24 cellular contexts compared by ENCODE assay signal in genomic region chr1:45796946-45797345, GRCh38. TPM values are rescaled to one million over a fixed set of nuclear protein-coding genes. Genes with fewer than 3 reads are reported as not detected.
DNase-seq lines count a peak whose midpoint lies in the region; ATAC-seq, FAIRE-seq and TF ChIP-seq lines count a peak whose summit lies in the region.
"Had no signal": no experiment of that assay in that cellular context is flagged by ENCODE, and none has a peak within 500 bp of the region (broad histone marks: within the 10 kb centered on the region; RNA-seq: fewer than 3 reads in every experiment).

No MANE protein-coding gene starts in this region.

- no peaks in the 10 kb centered on the region for H3K36me3 ChIP-seq in A673 (ENCODE audit: insufficient read depth, low read length, poor library complexity, severe bottlenecking)
- H3K36me3 ChIP-seq in astrocyte (ENCODE audit: insufficient read depth, low read length) = no peaks in the 10 kb centered on the region
- H3K36me3 ChIP-seq in neuronal stem cell (replicated peaks in 1 of 2; ENCODE audit: control insufficient read depth in 2 of 2, insufficient read depth in 2 of 2, low read length in 2 of 2) = no peaks in the 10 kb centered on the region
- no peaks in the 10 kb centered on the region for H3K36me3 ChIP-seq in trophoblast cell (ENCODE audit: control insufficient read depth in 1 of 2, insufficient read depth in 2 of 2, low read length in 2 of 2)
- H3K36me3 ChIP-seq: BLaER1 treated with 17β-estradiol and CSF1 and Interleukin-3, amounts not matched to agents 10 nM and 100 nM; SJSA1 had no signal

- H3K27me3 ChIP-seq in A673 (replicated peaks; ENCODE audit: insufficient read depth, low read depth, low read length, poor library complexity) (no peaks in the 10 kb centered on the region), astrocyte (ENCODE audit: insufficient read depth, low read length) (no peaks in the 10 kb centered on the region), neuronal stem cell (ENCODE audit: control insufficient read depth in 3 of 3, insufficient read depth in 3 of 3, low read depth in 1 of 3, low read length in 3 of 3) (peaks cover 0 to 3% (median 0%) of the 10 kb centered on the region in 3 experiments), trophoblast cell (ENCODE audit: insufficient read depth, low read length) (no peaks in the 10 kb centered on the region)
- H3K27me3 ChIP-seq: BLaER1 treated with 17β-estradiol and CSF1 and Interleukin-3, amounts not matched to agents 10 nM and 100 nM; SJSA1 had no signal

- H3K4me1 ChIP-seq in A673 (ENCODE audit: insufficient read depth, low read length, poor library complexity, severe bottlenecking) (peaks cover 16% of the 10 kb centered on the region), astrocyte (ENCODE audit: insufficient read depth, low read length) (no peaks in the 10 kb centered on the region), neuronal stem cell (ENCODE audit: control insufficient read depth in 2 of 2, insufficient read depth in 1 of 2, low read depth in 1 of 2, low read length in 2 of 2) (peaks cover 0 to 3% of the 10 kb centered on the region in 2 donors), trophoblast cell (ENCODE audit: control insufficient read depth in 1 of 2, insufficient read depth in 2 of 2, low read length in 2 of 2) (no peaks in the 10 kb centered on the region)
- H3K4me1 ChIP-seq: Caco-2, SJSA1 had no signal

- peak; percentile 72 for DNase-seq in A673 (ENCODE audit: low spot score)
- DNase-seq in NCI-H524 (lab: John Stamatoyannopoulos, UW) = peak; percentile 84 to 94
- DNase-seq in astrocyte (ENCODE audit: low read depth) = no peak
- DNase-seq in neuronal stem cell (ENCODE audit: low spot score) = peak; percentile 38
- no peak for DNase-seq in trophoblast cell
- DNase-seq in DMS53 treated with DMSO at 0.1 percent for 48 hours (lab: John Stamatoyannopoulos, UW; ENCODE audit: unreplicated experiment) = no peak
- DNase-seq: Caco-2; CD4-positive, alpha-beta memory T cell; DMS153; GDM1; HCEC 1CT; KG1; NCI-H1105; NCI-H146; NCI-H2029; NCI-H2227 treated with DMSO at 0.1 percent for 48 hours; NCI-H510A had no signal

- no peak overlapping the region for H2BK15ac ChIP-seq in neuronal stem cell (ENCODE audit: low read length)

- POLR2A ChIA-PET in A673 (lab: Charles Lee; ENCODE audit: low non-redundant PET) = no interaction called here

- intact Hi-C loops in A673 (cut with micrococcal nuclease; ENCODE audit: unreplicated experiment) = no loop called here

- H3K79me2 ChIP-seq in astrocyte (ENCODE audit: insufficient read depth, low read length) = no peaks in the 10 kb centered on the region
- no peaks in the 10 kb centered on the region for H3K79me2 ChIP-seq in trophoblast cell (ENCODE audit: control insufficient read depth, insufficient read depth, low read length, poor library complexity)

- H2BK5ac ChIP-seq in neuronal stem cell (ENCODE audit: low read length) = no peak overlapping the region
- no peak overlapping the region for H2BK5ac ChIP-seq in trophoblast cell (ENCODE audit: low read depth, low read length, poor library complexity)

- no peaks in the 10 kb centered on the region for H3K79me1 ChIP-seq in neuronal stem cell (ENCODE audit: low read depth, low read length)
- no peaks in the 10 kb centered on the region for H3K79me1 ChIP-seq in trophoblast cell (ENCODE audit: low read length)

- WGBS in neuronal stem cell (ENCODE audit: extremely low coverage in 2 of 2, insufficient read length in 2 of 2, insufficient replicate concordance in 1 of 2), 2 donors = no CpG with 5 or more reads among the region's 9 CpGs
- WGBS in trophoblast cell (ENCODE audit: extremely low coverage, insufficient coverage, insufficient read length) = no CpG with 5 or more reads among the region's 9 CpGs

- H3K9me3 ChIP-seq in A673 (ENCODE audit: low read depth, low read length, poor library complexity, severe bottlenecking) (no peaks in the 10 kb centered on the region), astrocyte (ENCODE audit: insufficient read depth, low read depth, low read length) (no peaks in the 10 kb centered on the region), neuronal stem cell (replicated peaks in 1 of 2; ENCODE audit: control insufficient read depth in 2 of 2, insufficient read depth in 1 of 2, low read depth in 1 of 2, low read length in 2 of 2) (no peaks in the 10 kb centered on the region), trophoblast cell (ENCODE audit: insufficient read depth, low read depth, low read length) (peaks cover 2% of the 10 kb centered on the region)
- H3K9me3 ChIP-seq: BLaER1 treated with 17β-estradiol and CSF1 and Interleukin-3, amounts not matched to agents 10 nM and 100 nM; Caco-2; SJSA1 had no signal

- H4K91ac ChIP-seq in neuronal stem cell (ENCODE audit: low read depth, low read length, poor library complexity) (no peak overlapping the region), trophoblast cell (ENCODE audit: low read depth, low read length) (no peak overlapping the region)

- H2BK120ac ChIP-seq in neuronal stem cell (ENCODE audit: low read depth, low read length) (no peak overlapping the region), trophoblast cell (ENCODE audit: insufficient read depth, low read length, poor library complexity) (no peak overlapping the region)

- TF ChIP-seq CTCF in A673 (conservative IDR thresholded peaks at IDR 0.05; ENCODE audit: low read depth, low read length) = no peak
- no peak for TF ChIP-seq CTCF in astrocyte (IDR thresholded peaks at IDR 0.05; ENCODE audit: insufficient read depth, low read depth, low read length)

- H3K18ac ChIP-seq in neuronal stem cell (ENCODE audit: low read length) (no peak overlapping the region), trophoblast cell (ENCODE audit: low read length) (no peak overlapping the region)

- H3K27ac Mint-ChIP-seq in astrocyte (ENCODE audit: unreplicated experiment) = peak overlapping the region; percentile 12
- H3K27ac Mint-ChIP-seq: CD4-positive, alpha-beta memory T cell had no signal

- H3K14ac ChIP-seq in neuronal stem cell (ENCODE audit: low read length) (no peak overlapping the region), trophoblast cell (ENCODE audit: low read length) (no peak overlapping the region)

- H2BK12ac ChIP-seq in neuronal stem cell (ENCODE audit: low read length) = no peak overlapping the region
- H2BK12ac ChIP-seq in trophoblast cell (ENCODE audit: low read length) = no peak overlapping the region

- peaks cover 3% of the 10 kb centered on the region for H3K9me3 Mint-ChIP-seq in astrocyte (ENCODE audit: unreplicated experiment)

- no peak overlapping the region for H4K8ac ChIP-seq in neuronal stem cell (ENCODE audit: low read depth, low read length)
- H4K8ac ChIP-seq in trophoblast cell (ENCODE audit: low read depth, low read length) = no peak overlapping the region

- no peaks in the 10 kb centered on the region for H3K36me3 Mint-ChIP-seq in astrocyte (ENCODE audit: low read depth, unreplicated experiment)
- H3K36me3 Mint-ChIP-seq: CD4-positive, alpha-beta memory T cell had no signal

- H2AFZ ChIP-seq in astrocyte (ENCODE audit: low read depth, low read length) (no peak overlapping the region), neuronal stem cell (ENCODE audit: low read length) (peak overlapping the region; percentile 73), trophoblast cell (ENCODE audit: insufficient read depth, low read length, poor library complexity) (no peak overlapping the region)

- H2AK5ac ChIP-seq in neuronal stem cell (ENCODE audit: low read depth, low read length) = no peak overlapping the region
- H2AK5ac ChIP-seq in trophoblast cell (ENCODE audit: low read length) = no peak overlapping the region

- H3K4me3 ChIP-seq in A673 (ENCODE audit: low read depth, low read length, poor library complexity, severe bottlenecking) (no peak overlapping the region), astrocyte (ENCODE audit: insufficient read depth, low read depth, low read length) (no peak overlapping the region), neuronal stem cell (ENCODE audit: low read length in 2 of 2) (no peak overlapping the region), trophoblast cell (ENCODE audit: low read depth, low read length) (no peak overlapping the region)
- H3K4me3 ChIP-seq: BLaER1 treated with 17β-estradiol and CSF1 and Interleukin-3, amounts not matched to agents 10 nM and 100 nM; SJSA1 had no signal

- no peak for FAIRE-seq in astrocyte (lab: Jason Lieb, UNC)
- FAIRE-seq: HTR-8/SVneo had no signal

- H3K4me1 Mint-ChIP-seq in astrocyte (ENCODE audit: low read depth, unreplicated experiment) = peaks cover 1% of the 10 kb centered on the region

- H3K23ac ChIP-seq in neuronal stem cell (ENCODE audit: low read depth, low read length, poor library complexity) (no peak overlapping the region), trophoblast cell (ENCODE audit: low read length) (no peak overlapping the region)

- peaks cover 11% of the 10 kb centered on the region for H3K27me3 Mint-ChIP-seq in astrocyte (ENCODE audit: low read depth, unreplicated experiment)

- ATAC-seq in GM21576 (IDR thresholded peaks at IDR 0.05; ENCODE audit: unreplicated experiment) = no peak
- ATAC-seq in GM18868 (IDR thresholded peaks at IDR 0.05; ENCODE audit: unreplicated experiment) = no peak
- ATAC-seq: Right ventricle myocardium inferior had no signal

- H3K4ac ChIP-seq in neuronal stem cell (ENCODE audit: low read length) (no peak overlapping the region), trophoblast cell (ENCODE audit: low read depth, low read length) (no peak overlapping the region)

- no peaks in the 10 kb centered on the region for H4K20me1 ChIP-seq in astrocyte (ENCODE audit: insufficient read depth, low read length)
- H4K20me1 ChIP-seq: BLaER1 treated with 17β-estradiol and CSF1 and Interleukin-3, amounts not matched to agents 10 nM and 100 nM had no signal

- no TSS peak for BruUV-seq in A673 (replicated peaks; lab: Mats Ljungman, UMichigan)

- CTCF ChIA-PET in A673 (lab: Charles Lee) = no interaction called here

- no peak overlapping the region for H4K12ac ChIP-seq in trophoblast cell (ENCODE audit: low read depth, low read length)

- H3K4me2 ChIP-seq in astrocyte (ENCODE audit: low read length) (no peak overlapping the region), neuronal stem cell (ENCODE audit: insufficient read depth, low read length, poor library complexity, severe bottlenecking) (no peak overlapping the region), trophoblast cell (ENCODE audit: low read length) (no peak overlapping the region)
- H3K4me2 ChIP-seq: BLaER1 treated with 17β-estradiol and CSF1 and Interleukin-3, amounts not matched to agents 10 nM and 100 nM had no signal

- no peak overlapping the region for H3K4me3 Mint-ChIP-seq in astrocyte (ENCODE audit: unreplicated experiment)
- H3K4me3 Mint-ChIP-seq: CD4-positive, alpha-beta memory T cell had no signal

- H3K9ac ChIP-seq in astrocyte (ENCODE audit: low read length) (no peak overlapping the region), neuronal stem cell (ENCODE audit: low read depth, low read length, poor library complexity) (no peak overlapping the region), trophoblast cell (ENCODE audit: low read length) (no peak overlapping the region)
- H3K9ac ChIP-seq: BLaER1 treated with 17β-estradiol and CSF1 and Interleukin-3, amounts not matched to agents 10 nM and 100 nM had no signal

- H3K27ac ChIP-seq in A673 (ENCODE audit: low read depth, low read length, poor library complexity, severe bottlenecking) (no peak overlapping the region), astrocyte (ENCODE audit: low read depth, low read length) (no peak overlapping the region), neuronal stem cell (replicated peaks; ENCODE audit: low read length) (no peak overlapping the region), trophoblast cell (ENCODE audit: low read depth, low read length) (no peak overlapping the region)
- H3K27ac ChIP-seq: 22Rv1; BLaER1 treated with 17β-estradiol and CSF1 and Interleukin-3, amounts not matched to agents 10 nM and 100 nM; SJSA1 had no signal

RNA-seq across cellular contexts. Expression of gene MAST2, which starts 6.5 kb away (rescaled TPM):
- total RNA-seq in A673 (2021) (38.4 and 40.2 TPM in 2 replicates), astrocyte (41.0 and 41.6 TPM in 2 replicates)
- polyA plus RNA-seq in neuronal stem cell (2013, experiment 1 of 2) = 18.6 TPM
- polyA plus RNA-seq in neuronal stem cell (2013, experiment 2 of 2) = 17.9 TPM
- polyA plus RNA-seq in trophoblast cell (2013) = 19.7 and 20.9 TPM in 2 replicates

RNA-seq across cellular contexts. Expression of gene IPP, which starts 46.5 kb away (rescaled TPM):
- 15.7 and 18.4 TPM in 2 replicates for total RNA-seq in A673 (2021)
- 13.3 and 18.2 TPM in 2 replicates for total RNA-seq in astrocyte
- 10.5 TPM for polyA plus RNA-seq in neuronal stem cell (2013, experiment 1 of 2)
- 8.8 TPM for polyA plus RNA-seq in neuronal stem cell (2013, experiment 2 of 2)
- polyA plus RNA-seq in trophoblast cell (2013) = 6.5 and 7.0 TPM in 2 replicates

Comparison
In these comparisons a context has a peak if more than half of its experiments do, and no peak if none do; other contexts are left out.
1. DNase-seq: peak in A673 (single experiment), NCI-H524 (2 of 2) and neuronal stem cell (single experiment); none in astrocyte (single experiment), trophoblast cell (0 of 2) and DMS53 treated with DMSO at 0.1 percent for 48 hours (single experiment).